In genomic region chr20:30491016-30491415, GRCh38 we compare ENCODE assay signal across 27 cellular contexts.
"Had no signal": no experiment of that assay in that cellular context is flagged by ENCODE, and none has a peak within 500 bp of the region (broad histone marks: within the 10 kb centered on the region; RNA-seq: fewer than 3 reads in every experiment).

No MANE protein-coding gene starts in this region.

- H3K4me3 ChIP-seq: ovary, psoas muscle, right lobe of liver, sigmoid colon, suprapubic skin, testis, tibial artery, transverse colon, vagina had no signal

- H3K9me3 ChIP-seq: psoas muscle, right lobe of liver, suprapubic skin, testis, vagina had no signal

- H3K36me3 ChIP-seq: neutrophil, ovary, right lobe of liver, sigmoid colon, suprapubic skin, tibial artery, transverse colon, vagina had no signal

- DNase-seq: naive thymus-derived CD8-positive, alpha-beta T cell; nephron progenitor cell; nucleus accumbens; psoas muscle; right cardiac atrium; right lobe of liver; sigmoid colon; small intestine; stimulated activated CD4-positive, alpha-beta T cell treated with anti-CD3 and anti-CD28 coated beads, Interleukin-12 subunit alpha, Interleukin-12 subunit beta, amount 100 ng/mL, for 4 hours; stimulated activated CD4-positive, alpha-beta T cell treated with anti-CD3 and anti-CD28 coated beads, Interleukin-1b, Interleukin-23, amount 100 ng/mL, for 48 hours; stimulated activated CD4-positive, alpha-beta T cell treated with anti-CD3 and anti-CD28 coated beads, Interleukin-4, amount 100 ng/mL, for 1 hour; stimulated activated CD4-positive, alpha-beta T cell treated with anti-CD3 and anti-CD28 coated beads, Interleukin-4, amount 100 ng/mL, for 4 hours; stimulated activated CD8-positive, alpha-beta memory T cell treated with anti-CD3 and anti-CD28 coated beads, Interleukin-4, amount 100 ng/mL, for 48 hours; stimulated activated naive CD4-positive, alpha-beta T cell; stimulated activated naive CD8-positive, alpha-beta T cell treated with anti-CD3 and anti-CD28 coated beads, Interleukin-15, amount 100 ng/mL, for 72 hours; stimulated activated naive CD8-positive, alpha-beta T cell treated with anti-CD3 and anti-CD28 coated beads, Interleukin-15, Interleukin-2, amounts not matched to agents 100 U/mL and 50 U/mL, for 24 hours; substantia nigra; testis; tibial artery; transverse colon had no signal

- H3K4me1 ChIP-seq: parathyroid adenoma, psoas muscle, right lobe of liver, suprapubic skin, testis, tibial artery, transverse colon, vagina had no signal

- H3K79me2 ChIP-seq: parathyroid adenoma had no signal

- H3K27me3 ChIP-seq: ovary, right lobe of liver, testis, vagina had no signal

- H3K27ac ChIP-seq: neutrophil, ovary, parathyroid adenoma, psoas muscle, right lobe of liver, sigmoid colon, suprapubic skin, testis, tibial artery, transverse colon, vagina had no signal

- ATAC-seq: naive thymus-derived CD8-positive, alpha-beta T cell; natural killer cell treated with Interleukin-12 subunit alpha and Interleukin-12 subunit beta and Interleukin-15 and Interleukin-18, amount 100 ng/mL, for 72 hours; psoas muscle; right cardiac atrium; right lobe of liver; stimulated activated memory B cell treated with anti-CD40 and anti-IgM and Interleukin-4, amounts not matched to agents 10 μg/mL and 1 μg/mL and 100 μg/mL, for 72 hours; stimulated activated naive CD8-positive, alpha-beta T cell treated with anti-CD3 and anti-CD28 coated beads, Interleukin-15, amount 100 ng/mL, for 72 hours; stimulated activated naive CD8-positive, alpha-beta T cell treated with anti-CD3 and anti-CD28 coated beads, Interleukin-15, Interleukin-2, amounts not matched to agents 100 U/mL and 50 U/mL, for 24 hours had no signal

- H2AFZ ChIP-seq: parathyroid adenoma had no signal
